1 cellular context compared by ENCODE assay signal in the genomic region with DNA sequence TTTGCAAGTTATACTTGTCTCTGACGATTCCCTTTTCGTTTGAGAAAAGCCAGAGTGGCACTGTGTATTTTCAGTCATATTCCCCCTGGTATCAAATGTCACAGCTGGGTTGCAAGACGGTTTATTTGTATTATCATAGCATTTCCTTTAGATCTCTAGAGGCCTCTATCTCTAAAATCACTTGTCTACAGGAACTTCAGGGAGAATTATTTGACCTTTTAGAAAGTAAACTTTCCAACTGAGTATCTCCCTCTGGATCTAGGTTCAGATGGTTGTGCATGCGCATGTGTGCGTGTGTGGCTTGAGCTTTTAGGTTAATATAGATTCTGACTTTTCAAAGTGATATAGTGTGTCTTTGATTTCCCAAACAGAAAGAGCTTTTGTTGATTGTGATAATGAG.
A peak's percentile ranks its signal among the peaks of the same experiment; 100 is the strongest.
TF ChIP-seq lines count a peak whose summit lies in the region.

No MANE protein-coding gene starts in this region.

TF ChIP-seq in HepG2, 621 proteins besides CTCF, POLR2A, EP300 and RAD21 (continued from another document and continues in another):
- TF ChIP-seq TBX3 (IDR thresholded peaks at IDR 0.05; ENCODE audit: borderline replicate concordance), result no peak
- no peak for TF ChIP-seq FOSL1 (CRISPR knock-in tag; IDR thresholded peaks at IDR 0.05; ENCODE audit: borderline replicate concordance)
- no peak for TF ChIP-seq ZNF891 (CRISPR knock-in tag; IDR thresholded peaks at IDR 0.05)
- peak; percentile 70 for TF ChIP-seq CREM (IDR thresholded peaks at IDR 0.05)
- TF ChIP-seq CREM (CRISPR knock-in tag; IDR thresholded peaks at IDR 0.05), result no peak
- TF ChIP-seq NFE2L1 (CRISPR knock-in tag; IDR thresholded peaks at IDR 0.05; ENCODE audit: borderline replicate concordance), result no peak
- TF ChIP-seq RBFOX2 (IDR thresholded peaks at IDR 0.05; ENCODE audit: low read depth, low read length), result no peak
- TF ChIP-seq MYNN (CRISPR knock-in tag; IDR thresholded peaks at IDR 0.05; ENCODE audit: low read depth), result no peak
- TF ChIP-seq SAP130 (CRISPR knock-in tag; IDR thresholded peaks at IDR 0.05; ENCODE audit: low read depth), result peak; percentile 35
- no peak for TF ChIP-seq ZBTB20 (CRISPR knock-in tag; IDR thresholded peaks at IDR 0.05; ENCODE audit: borderline replicate concordance, low read depth)
- no peak for TF ChIP-seq NR3C1 (CRISPR knock-in tag; IDR thresholded peaks at IDR 0.05)
- TF ChIP-seq ZNF24 (IDR thresholded peaks at IDR 0.05), result no peak
- no peak for TF ChIP-seq MEF2D (CRISPR knock-in tag; IDR thresholded peaks at IDR 0.05)
- TF ChIP-seq GABPB1 (CRISPR knock-in tag; IDR thresholded peaks at IDR 0.05), result no peak
- no peak for TF ChIP-seq E2F5 (CRISPR knock-in tag; conservative IDR thresholded peaks at IDR 0.05)
- TF ChIP-seq MYPOP (CRISPR knock-in tag; IDR thresholded peaks at IDR 0.05), result no peak
- no peak for TF ChIP-seq ZNF264 (CRISPR knock-in tag; IDR thresholded peaks at IDR 0.05)
- TF ChIP-seq SRSF9 (IDR thresholded peaks at IDR 0.05; ENCODE audit: borderline replicate concordance, insufficient read depth, low read depth, low read length, poor library complexity, severe bottlenecking), result no peak
- TF ChIP-seq MBNL3 (CRISPR knock-in tag; conservative IDR thresholded peaks at IDR 0.05), result no peak
- no peak for TF ChIP-seq FOSL2 (CRISPR knock-in tag; IDR thresholded peaks at IDR 0.05)
- TF ChIP-seq ATM (IDR thresholded peaks at IDR 0.05; ENCODE audit: borderline replicate concordance), result no peak
- TF ChIP-seq ZNF317 (CRISPR knock-in tag; IDR thresholded peaks at IDR 0.05), result no peak
- TF ChIP-seq SP140L (CRISPR knock-in tag; IDR thresholded peaks at IDR 0.05; ENCODE audit: borderline replicate concordance), result no peak
- no peak for TF ChIP-seq SP4 (CRISPR knock-in tag; IDR thresholded peaks at IDR 0.05)
- TF ChIP-seq ZNF792 (CRISPR knock-in tag; IDR thresholded peaks at IDR 0.05), result 0 out of 2 replicates have a peak, but pooled peaks have one; percentile 27
- TF ChIP-seq CHD4 (IDR thresholded peaks at IDR 0.05; ENCODE audit: borderline replicate concordance, low read length), result no peak
- no peak for TF ChIP-seq ZBTB26 (CRISPR knock-in tag; IDR thresholded peaks at IDR 0.05; ENCODE audit: borderline replicate concordance)
- TF ChIP-seq, protein P1, sequence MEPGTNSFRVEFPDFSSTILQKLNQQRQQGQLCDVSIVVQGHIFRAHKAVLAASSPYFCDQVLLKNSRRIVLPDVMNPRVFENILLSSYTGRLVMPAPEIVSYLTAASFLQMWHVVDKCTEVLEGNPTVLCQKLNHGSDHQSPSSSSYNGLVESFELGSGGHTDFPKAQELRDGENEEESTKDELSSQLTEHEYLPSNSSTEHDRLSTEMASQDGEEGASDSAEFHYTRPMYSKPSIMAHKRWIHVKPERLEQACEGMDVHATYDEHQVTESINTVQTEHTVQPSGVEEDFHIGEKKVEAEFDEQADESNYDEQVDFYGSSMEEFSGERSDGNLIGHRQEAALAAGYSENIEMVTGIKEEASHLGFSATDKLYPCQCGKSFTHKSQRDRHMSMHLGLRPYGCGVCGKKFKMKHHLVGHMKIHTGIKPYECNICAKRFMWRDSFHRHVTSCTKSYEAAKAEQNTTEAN (CRISPR knock-in tag; conservative IDR thresholded peaks at IDR 0.05), result no peak
- no peak for TF ChIP-seq ZFY (CRISPR knock-in tag; IDR thresholded peaks at IDR 0.05)
- TF ChIP-seq ZNF431 (CRISPR knock-in tag; IDR thresholded peaks at IDR 0.05; ENCODE audit: borderline replicate concordance, low read depth), result no peak
- TF ChIP-seq ARID5B (CRISPR knock-in tag; IDR thresholded peaks at IDR 0.05), result peak; percentile 62; the same call in 1 of the 2 replicates
- TF ChIP-seq ZSCAN25 (CRISPR knock-in tag; IDR thresholded peaks at IDR 0.05), result no peak
- TF ChIP-seq ZSCAN21 (CRISPR knock-in tag; IDR thresholded peaks at IDR 0.05; ENCODE audit: borderline replicate concordance), result no peak
- TF ChIP-seq ZNF432 (CRISPR knock-in tag; IDR thresholded peaks at IDR 0.05; ENCODE audit: borderline replicate concordance), result no peak
- TF ChIP-seq ZNF251 (CRISPR knock-in tag; IDR thresholded peaks at IDR 0.05), result no peak
- TF ChIP-seq ETS1 (CRISPR knock-in tag; IDR thresholded peaks at IDR 0.05), result no peak
- no peak for TF ChIP-seq AGO1 (IDR thresholded peaks at IDR 0.05; ENCODE audit: low read depth, low read length, poor library complexity, severe bottlenecking)
- TF ChIP-seq SSRP1 (CRISPR knock-in tag; IDR thresholded peaks at IDR 0.05), result no peak
- TF ChIP-seq ELF3 (CRISPR knock-in tag; IDR thresholded peaks at IDR 0.05), result 0 out of 2 replicates have a peak, but pooled peaks have one; percentile 24
- TF ChIP-seq ZFP37 (CRISPR knock-in tag; IDR thresholded peaks at IDR 0.05; ENCODE audit: borderline replicate concordance), result no peak
- peak; percentile 47 for TF ChIP-seq MED1 (CRISPR knock-in tag; IDR thresholded peaks at IDR 0.05)
- TF ChIP-seq, protein P2, sequence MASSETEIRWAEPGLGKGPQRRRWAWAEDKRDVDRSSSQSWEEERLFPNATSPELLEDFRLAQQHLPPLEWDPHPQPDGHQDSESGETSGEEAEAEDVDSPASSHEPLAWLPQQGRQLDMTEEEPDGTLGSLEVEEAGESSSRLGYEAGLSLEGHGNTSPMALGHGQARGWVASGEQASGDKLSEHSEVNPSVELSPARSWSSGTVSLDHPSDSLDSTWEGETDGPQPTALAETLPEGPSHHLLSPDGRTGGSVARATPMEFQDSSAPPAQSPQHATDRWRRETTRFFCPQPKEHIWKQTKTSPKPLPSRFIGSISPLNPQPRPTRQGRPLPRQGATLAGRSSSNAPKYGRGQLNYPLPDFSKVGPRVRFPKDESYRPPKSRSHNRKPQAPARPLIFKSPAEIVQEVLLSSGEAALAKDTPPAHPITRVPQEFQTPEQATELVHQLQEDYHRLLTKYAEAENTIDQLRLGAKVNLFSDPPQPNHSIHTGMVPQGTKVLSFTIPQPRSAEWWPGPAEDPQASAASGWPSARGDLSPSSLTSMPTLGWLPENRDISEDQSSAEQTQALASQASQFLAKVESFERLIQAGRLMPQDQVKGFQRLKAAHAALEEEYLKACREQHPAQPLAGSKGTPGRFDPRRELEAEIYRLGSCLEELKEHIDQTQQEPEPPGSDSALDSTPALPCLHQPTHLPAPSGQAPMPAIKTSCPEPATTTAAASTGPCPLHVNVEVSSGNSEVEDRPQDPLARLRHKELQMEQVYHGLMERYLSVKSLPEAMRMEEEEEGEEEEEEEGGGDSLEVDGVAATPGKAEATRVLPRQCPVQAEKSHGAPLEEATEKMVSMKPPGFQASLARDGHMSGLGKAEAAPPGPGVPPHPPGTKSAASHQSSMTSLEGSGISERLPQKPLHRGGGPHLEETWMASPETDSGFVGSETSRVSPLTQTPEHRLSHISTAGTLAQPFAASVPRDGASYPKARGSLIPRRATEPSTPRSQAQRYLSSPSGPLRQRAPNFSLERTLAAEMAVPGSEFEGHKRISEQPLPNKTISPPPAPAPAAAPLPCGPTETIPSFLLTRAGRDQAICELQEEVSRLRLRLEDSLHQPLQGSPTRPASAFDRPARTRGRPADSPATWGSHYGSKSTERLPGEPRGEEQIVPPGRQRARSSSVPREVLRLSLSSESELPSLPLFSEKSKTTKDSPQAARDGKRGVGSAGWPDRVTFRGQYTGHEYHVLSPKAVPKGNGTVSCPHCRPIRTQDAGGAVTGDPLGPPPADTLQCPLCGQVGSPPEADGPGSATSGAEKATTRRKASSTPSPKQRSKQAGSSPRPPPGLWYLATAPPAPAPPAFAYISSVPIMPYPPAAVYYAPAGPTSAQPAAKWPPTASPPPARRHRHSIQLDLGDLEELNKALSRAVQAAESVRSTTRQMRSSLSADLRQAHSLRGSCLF (CRISPR knock-in tag; IDR thresholded peaks at IDR 0.05; ENCODE audit: borderline replicate concordance), result no peak
- TF ChIP-seq CHD2 (IDR thresholded peaks at IDR 0.05; ENCODE audit: low read depth, low read length), result no peak
- no peak for TF ChIP-seq GMEB1 (CRISPR knock-in tag; IDR thresholded peaks at IDR 0.05; ENCODE audit: borderline replicate concordance)
